Comparison of ENCODE assay signal across 8 cellular contexts in genomic region chr2:171574149-171574795, GRCh38. TPM values are rescaled to one million over a fixed set of nuclear protein-coding genes. Genes with fewer than 3 reads are reported as not detected.
A peak's percentile ranks its signal among the peaks of the same experiment; 100 is the strongest.
DNase-seq lines count a peak whose midpoint lies in the region; ATAC-seq and TF ChIP-seq lines count a peak whose summit lies in the region.

No MANE protein-coding gene starts in this region.

- H3K4me3 Mint-ChIP-seq in activated naive CD8-positive, alpha-beta T cell treated with anti-CD3 and anti-CD28 coated beads, Interleukin-2, amount 10 ng/mL, durations not matched to agents 7 days and 5 days = peak overlapping the region; percentile 11

- POLR2A ChIA-PET in activated naive CD8-positive, alpha-beta T cell treated with anti-CD3 and anti-CD28 coated beads, Interleukin-2, amount 10 ng/mL, durations not matched to agents 7 days and 5 days (lab: Charles Lee) = no interaction called here

- no peaks in the 10 kb centered on the region for H3K79me2 ChIP-seq in MM.1S (ENCODE audit: low read length)

- H3K36me3 ChIP-seq in MM.1S (replicated peaks; ENCODE audit: insufficient read depth, low read length) = no peaks in the 10 kb centered on the region
- no peaks in the 10 kb centered on the region for H3K36me3 ChIP-seq in heart right ventricle

- H3K36me3 Mint-ChIP-seq in activated naive CD8-positive, alpha-beta T cell treated with anti-CD3 and anti-CD28 coated beads, Interleukin-2, amount 10 ng/mL, durations not matched to agents 7 days and 5 days = no peaks in the 10 kb centered on the region

- no peaks in the 10 kb centered on the region for H4K20me1 ChIP-seq in MM.1S (ENCODE audit: insufficient read depth, low read length)

- H3K4me3 ChIP-seq in MM.1S (ENCODE audit: low read length) = no peak overlapping the region
- peak overlapping the region in 2 of 10 donors; percentile 12 to 16 for H3K4me3 ChIP-seq in heart right ventricle

- no peaks in the 10 kb centered on the region for H3K9me2 ChIP-seq in MM.1S (replicated peaks; ENCODE audit: insufficient read depth, low read length)

- H3K27me3 ChIP-seq in MM.1S (replicated peaks; ENCODE audit: insufficient read depth, low read length) (no peaks in the 10 kb centered on the region), heart right ventricle (peaks cover 0 to 11% (median 0%) of the 10 kb centered on the region in 7 donors)

- H3K9ac ChIP-seq in MM.1S (ENCODE audit: low read length) = no peak overlapping the region

- no peaks in the 10 kb centered on the region for H3K9me3 ChIP-seq in MM.1S (replicated peaks; ENCODE audit: insufficient read depth, low read length)
- no peaks in the 10 kb centered on the region for H3K9me3 ChIP-seq in heart right ventricle

- DNase-seq in G401 (ENCODE audit: low spot score) (peak; percentile 25), H4 (ENCODE audit: low spot score) (peak; percentile 67), MM.1S (peak; percentile 85), SW480 (ENCODE audit: low spot score) (peak; percentile 65), heart right ventricle (peak; percentile 72 to 83), retina (peak; percentile 86)
- DNase-seq in activated naive CD8-positive, alpha-beta T cell treated with anti-CD3 and anti-CD28 coated beads, Interleukin-2, amount 10 ng/mL, durations not matched to agents 7 days and 5 days = peak; percentile 88

- in situ Hi-C loops in G401 (cut with HindIII; ENCODE audit: low sequenced_read_pairs) = no loop called here

- H3K4me1 ChIP-seq in MM.1S (ENCODE audit: low read length) (peaks cover 3% of the 10 kb centered on the region; the same call in 1 of the 2 replicates), heart right ventricle (peaks cover 0 to 3% (median 0%) of the 10 kb centered on the region in 9 donors)

- no peaks in the 10 kb centered on the region for H3F3A ChIP-seq in MM.1S (ENCODE audit: insufficient read depth, low read length)

- peak; percentile 94 for ATAC-seq in activated naive CD8-positive, alpha-beta T cell treated with anti-CD3 and anti-CD28 coated beads, Interleukin-2, amount 10 ng/mL, durations not matched to agents 7 days and 5 days (ENCODE audit: low read depth)
- ATAC-seq in heart right ventricle (peak; percentile 92 to 98 (median 96)), HG03196 (IDR thresholded peaks at IDR 0.05; ENCODE audit: unreplicated experiment) (no peak)

- 24 to 25% methylated on average over 21 of the region's 21 CpGs for WGBS in heart right ventricle, 2 donors

- H2AFZ ChIP-seq in MM.1S (ENCODE audit: low read length) = peak overlapping the region; percentile 98

- no peaks in the 10 kb centered on the region for H3K27me3 Mint-ChIP-seq in activated naive CD8-positive, alpha-beta T cell treated with anti-CD3 and anti-CD28 coated beads, Interleukin-2, amount 10 ng/mL, durations not matched to agents 7 days and 5 days

- no peaks in the 10 kb centered on the region for H3K9me3 Mint-ChIP-seq in activated naive CD8-positive, alpha-beta T cell treated with anti-CD3 and anti-CD28 coated beads, Interleukin-2, amount 10 ng/mL, durations not matched to agents 7 days and 5 days

- H3K27ac Mint-ChIP-seq in activated naive CD8-positive, alpha-beta T cell treated with anti-CD3 and anti-CD28 coated beads, Interleukin-2, amount 10 ng/mL, durations not matched to agents 7 days and 5 days = no peak overlapping the region

- H3K27ac ChIP-seq in MM.1S (ENCODE audit: low read length) (no peak overlapping the region), heart right ventricle (no peak overlapping the region)

- H3K4me1 Mint-ChIP-seq in activated naive CD8-positive, alpha-beta T cell treated with anti-CD3 and anti-CD28 coated beads, Interleukin-2, amount 10 ng/mL, durations not matched to agents 7 days and 5 days = peaks cover 7% of the 10 kb centered on the region

- intact Hi-C loops in heart right ventricle (cut with DNase I) = loop anchor here in 6 of 10 donors (5.0 to 10.0 kb wide), 4 partner anchors 531 to 891 kb away; partner anchors contain the start of gene DLX2 (in 3 of the 6)

- peak; percentile 96 for TF ChIP-seq CTCF in MM.1S (IDR thresholded peaks at IDR 0.05; ENCODE audit: low read length)
- peak; percentile 89 to 99 (median 98) for TF ChIP-seq CTCF in heart right ventricle (IDR thresholded peaks at IDR 0.05)

- peak overlapping the region; percentile 25; the same call in 1 of the 2 replicates for H3K4me2 ChIP-seq in MM.1S (ENCODE audit: low read depth, low read length)

RNA-seq across cellular contexts. Expression of gene CYBRD1, which starts 52.0 kb away (rescaled TPM):
- 21.7 and 26.2 TPM in 2 replicates for total RNA-seq in G401 (2014; rRNA removed; shearing (Covaris generic))
- total RNA-seq in H4 (2014; rRNA removed; shearing (Covaris generic)) = 38.0 and 39.3 TPM in 2 replicates
- total RNA-seq in activated naive CD8-positive, alpha-beta T cell treated with anti-CD3 and anti-CD28 coated beads, Interleukin-2, amount 10 ng/mL, durations not matched to agents 7 days and 5 days = 1 to 10 TPM in 1 of 2 experiments, under 1 TPM in 1; 0.89 to 1.1 TPM
- total RNA-seq in heart right ventricle = 10 to 100 TPM; 26.1 to 67.5 (median 44.5) TPM
- 10 to 100 TPM; 26.3 to 56.3 TPM for polyA plus RNA-seq in heart right ventricle

Comparison
In these comparisons a context has a peak if more than half of its experiments do, and no peak if none do; other contexts are left out.
1. DNase-seq: peak in every context shown above with its lines; median percentile 88 in activated naive CD8-positive, alpha-beta T cell treated with anti-CD3 and anti-CD28 coated beads, Interleukin-2, amount 10 ng/mL, durations not matched to agents 7 days and 5 days; 86 in retina; 85 in MM.1S; 78 in heart right ventricle; 67 in H4; 65 in SW480; 25 in G401.
2. RNA of gene CYBRD1, which starts 52.0 kb away (total RNA-seq): 26.1 to 67.5 TPM in heart right ventricle, 38.0 to 39.3 TPM in H4 and 21.7 to 26.2 TPM in G401; 0.89 to 1.1 TPM in activated naive CD8-positive, alpha-beta T cell treated with anti-CD3 and anti-CD28 coated beads, Interleukin-2, amount 10 ng/mL, durations not matched to agents 7 days and 5 days; every median in the first group is over 10 times any median in the second.